In genomic region chr6:26045046-26045938, GRCh38 we compare ENCODE assay signal across 8 cellular contexts. TPM values are rescaled to one million over a fixed set of nuclear protein-coding genes. Genes with fewer than 3 reads are reported as not detected.
DNase-seq lines count a peak whose midpoint lies in the region; ATAC-seq, FAIRE-seq and TF ChIP-seq lines count a peak whose summit lies in the region.

No MANE protein-coding gene starts in this region.

- H3K36me3 Mint-ChIP-seq in activated CD4-positive, alpha-beta T cell treated with anti-CD3 and anti-CD28 coated beads, Interleukin-2, amount 10 ng/mL, durations not matched to agents 7 days and 5 days (ENCODE audit: low read depth), result peaks cover 5% of the 10 kb centered on the region
- H3K36me3 Mint-ChIP-seq in stimulated activated effector memory CD8-positive, alpha-beta T cell treated with anti-CD3 and anti-CD28 coated beads, Interleukin-12 subunit alpha, Interleukin-12 subunit beta, amount 100 ng/mL, for 72 hours, result peaks cover 29% of the 10 kb centered on the region

- no peaks in the 10 kb centered on the region for H3K9me3 Mint-ChIP-seq in activated CD4-positive, alpha-beta T cell treated with anti-CD3 and anti-CD28 coated beads, Interleukin-2, amount 10 ng/mL, durations not matched to agents 7 days and 5 days
- H3K9me3 Mint-ChIP-seq in stimulated activated effector memory CD8-positive, alpha-beta T cell treated with anti-CD3 and anti-CD28 coated beads, Interleukin-12 subunit alpha, Interleukin-12 subunit beta, amount 100 ng/mL, for 72 hours, result no peaks in the 10 kb centered on the region

- peak; percentile 98 for TF ChIP-seq POLR2A in GM12891 (IDR thresholded peaks at IDR 0.05; ENCODE audit: low read depth, low read length)

- POLR2A ChIA-PET in activated CD4-positive, alpha-beta T cell treated with anti-CD3 and anti-CD28 coated beads, Interleukin-2, amount 10 ng/mL, durations not matched to agents 7 days and 5 days (lab: Charles Lee), result interaction anchor here (0.6 to 8.5 kb wide), 21 partner anchors 8 to 1827 kb away, joined by 3 to 504 read pairs (median 5); partner anchors contain the start of gene HFE

- no peaks in the 10 kb centered on the region for H3K27me3 Mint-ChIP-seq in activated CD4-positive, alpha-beta T cell treated with anti-CD3 and anti-CD28 coated beads, Interleukin-2, amount 10 ng/mL, durations not matched to agents 7 days and 5 days

- peak overlapping the region; percentile 83 for H3K4me3 Mint-ChIP-seq in activated CD4-positive, alpha-beta T cell treated with anti-CD3 and anti-CD28 coated beads, Interleukin-2, amount 10 ng/mL, durations not matched to agents 7 days and 5 days
- H3K4me3 Mint-ChIP-seq in stimulated activated effector memory CD8-positive, alpha-beta T cell treated with anti-CD3 and anti-CD28 coated beads, Interleukin-12 subunit alpha, Interleukin-12 subunit beta, amount 100 ng/mL, for 72 hours, result peak overlapping the region; percentile 75

- ATAC-seq in HG02798 (IDR thresholded peaks at IDR 0.05; ENCODE audit: poor library complexity, unreplicated experiment), result peak; percentile 62
- peak; percentile 73 for ATAC-seq in stimulated activated effector memory CD8-positive, alpha-beta T cell treated with anti-CD3 and anti-CD28 coated beads, Interleukin-12 subunit alpha, Interleukin-12 subunit beta, amount 100 ng/mL, for 72 hours

- FAIRE-seq in GM12891 (lab: Jason Lieb, UNC), result peak; percentile 69

- DNase-seq in GM12891 (ENCODE audit: insufficient read length, low spot score) (no peak), NCI-H1930 (lab: John Stamatoyannopoulos, UW) (peak; percentile 63 to 78), dermis blood vessel endothelial cell (peak; percentile 94), medulla oblongata (ENCODE audit: extremely low spot score) (peak; percentile 95), mesenteric fat pad (ENCODE audit: low spot score) (no peak)
- DNase-seq in activated CD4-positive, alpha-beta T cell treated with anti-CD3 and anti-CD28 coated beads, Interleukin-2, amount 10 ng/mL, durations not matched to agents 7 days and 5 days, result peak; percentile 93
- peak; percentile 63 to 88 for DNase-seq in stimulated activated effector memory CD8-positive, alpha-beta T cell treated with anti-CD3 and anti-CD28 coated beads, Interleukin-12 subunit alpha, Interleukin-12 subunit beta, amount 100 ng/mL, for 72 hours (ENCODE audit: low spot score in 2 of 2)

- CTCF ChIA-PET in activated CD4-positive, alpha-beta T cell treated with anti-CD3 and anti-CD28 coated beads, Interleukin-2, amount 10 ng/mL, durations not matched to agents 7 days and 5 days (lab: Charles Lee), result interaction anchor here (1.1 to 6.9 kb wide), 4 partner anchors 8 to 53 kb away, joined by 3 to 121 read pairs (median 4); a partner anchor contains a TSS

- peaks cover 44% of the 10 kb centered on the region for H3K4me1 Mint-ChIP-seq in activated CD4-positive, alpha-beta T cell treated with anti-CD3 and anti-CD28 coated beads, Interleukin-2, amount 10 ng/mL, durations not matched to agents 7 days and 5 days
- H3K4me1 Mint-ChIP-seq in stimulated activated effector memory CD8-positive, alpha-beta T cell treated with anti-CD3 and anti-CD28 coated beads, Interleukin-12 subunit alpha, Interleukin-12 subunit beta, amount 100 ng/mL, for 72 hours, result peaks cover 23% of the 10 kb centered on the region

- H3K27ac Mint-ChIP-seq in activated CD4-positive, alpha-beta T cell treated with anti-CD3 and anti-CD28 coated beads, Interleukin-2, amount 10 ng/mL, durations not matched to agents 7 days and 5 days, result peak overlapping the region; percentile 99
- peak overlapping the region; percentile 95 for H3K27ac Mint-ChIP-seq in stimulated activated effector memory CD8-positive, alpha-beta T cell treated with anti-CD3 and anti-CD28 coated beads, Interleukin-12 subunit alpha, Interleukin-12 subunit beta, amount 100 ng/mL, for 72 hours

TF ChIP-seq in GM12891, 5 proteins besides CTCF, POLR2A, EP300 and RAD21:
- TF ChIP-seq SPI1 (IDR thresholded peaks at IDR 0.05; ENCODE audit: low read depth, low read length), result no peak
- TF ChIP-seq POU2F2 (IDR thresholded peaks at IDR 0.05; ENCODE audit: low read depth, low read length), result peak; percentile 87
- TF ChIP-seq POLR2AphosphoS5 (IDR thresholded peaks at IDR 0.05; ENCODE audit: low read depth, low read length), result peak; percentile 98
- peak; percentile 89 for TF ChIP-seq TAF1 (IDR thresholded peaks at IDR 0.05; ENCODE audit: low read depth, low read length)

RNA-seq across cellular contexts. Expression of gene HFE, which starts 41.9 kb away (rescaled TPM):
- 0.98 TPM for polyA plus RNA-seq in GM12891 (2012; ENCODE audit: low read depth, missing spikeins)
- total RNA-seq in activated CD4-positive, alpha-beta T cell treated with anti-CD3 and anti-CD28 coated beads, Interleukin-2, amount 10 ng/mL, durations not matched to agents 7 days and 5 days, result 1 to 10 TPM; 3.0 to 3.5 TPM
- total RNA-seq in dermis blood vessel endothelial cell, result 2.2 and 6.2 TPM in 2 replicates
- 13.5 TPM for total RNA-seq in mesenteric fat pad

Comparison
In these comparisons a context has a peak if more than half of its experiments do, and no peak if none do; other contexts are left out.
1. DNase-seq: peak in NCI-H1930 (2 of 2), activated CD4-positive, alpha-beta T cell treated with anti-CD3 and anti-CD28 coated beads, Interleukin-2, amount 10 ng/mL, durations not matched to agents 7 days and 5 days (single experiment), dermis blood vessel endothelial cell (single experiment), medulla oblongata (single experiment) and stimulated activated effector memory CD8-positive, alpha-beta T cell treated with anti-CD3 and anti-CD28 coated beads, Interleukin-12 subunit alpha, Interleukin-12 subunit beta, amount 100 ng/mL, for 72 hours (2 of 2); none in GM12891 (single experiment) and mesenteric fat pad (single experiment).